Comparison of ENCODE assay signal across 23 cellular contexts in genomic region chr3:148866261-148866660, GRCh38. TPM values are rescaled to one million over a fixed set of nuclear protein-coding genes. Genes with fewer than 3 reads are reported as not detected.
A peak's percentile ranks its signal among the peaks of the same experiment; 100 is the strongest.
DNase-seq lines count a peak whose midpoint lies in the region; ATAC-seq and TF ChIP-seq lines count a peak whose summit lies in the region.
"Had no signal": no experiment of that assay in that cellular context is flagged by ENCODE, and none has a peak within 500 bp of the region (broad histone marks: within the 10 kb centered on the region; RNA-seq: fewer than 3 reads in every experiment).

No MANE protein-coding gene starts in this region.

- H3K36me3 ChIP-seq in SJSA1 (no peaks in the 10 kb centered on the region), upper lobe of left lung (no peaks in the 10 kb centered on the region)
- H3K36me3 ChIP-seq: BE2C, pancreas, uterus, WERI-Rb-1 had no signal

- H3K27me3 ChIP-seq in SJSA1 (replicated peaks), result no peaks in the 10 kb centered on the region
- no peaks in the 10 kb centered on the region for H3K27me3 ChIP-seq in upper lobe of left lung
- H3K27me3 ChIP-seq: BE2C, pancreas, uterus had no signal

- H3K4me1 ChIP-seq in SJSA1 (replicated peaks) (peaks cover 26% of the 10 kb centered on the region), upper lobe of left lung (no peaks in the 10 kb centered on the region)
- H3K4me1 ChIP-seq: BE2C, uterus had no signal

- peak overlapping the region; percentile 17 for H3K27ac ChIP-seq in SJSA1
- no peak overlapping the region for H3K27ac ChIP-seq in upper lobe of left lung
- H3K27ac ChIP-seq: coronary artery, pancreas, uterus, WERI-Rb-1 had no signal

- no peak for TF ChIP-seq POLR2A in upper lobe of left lung (IDR thresholded peaks at IDR 0.05)

- DNase-seq in ELR (ENCODE audit: low read depth) (peak; percentile 88), SJSA1 (ENCODE audit: low read depth in 1 of 2, low spot score in 2 of 2) (peak; percentile 64 to 73), foreskin fibroblast (peak; percentile 21 to 34), renal cortical epithelial cell (ENCODE audit: low read depth) (peak; percentile 47), head of caudate nucleus (no peak), posterior cingulate gyrus (no peak), upper lobe of left lung (no peak), RKO (ENCODE audit: low spot score) (no peak)
- DNase-seq: activated CD4-positive, alpha-beta memory T cell treated with anti-CD3 and anti-CD28 coated beads for 36 hours; activated naive CD4-positive, alpha-beta T cell; aorta; BE2C; Calu3; foreskin melanocyte; NCI-H1417 treated with DMSO at 0.1 percent for 48 hours; pancreas; RPMI8226; stimulated activated CD4-positive, alpha-beta T cell treated with anti-CD3 and anti-CD28 coated beads, Interleukin-4, amount 100 ng/mL, for 24 hours; T-cell; uterus; WERI-Rb-1 had no signal

- ATAC-seq in upper lobe of left lung (ENCODE audit: low FRiP score in 2 of 2), result no peak
- ATAC-seq: pancreas, T-cell had no signal

- H3K9me3 ChIP-seq in SJSA1 (replicated peaks) (no peaks in the 10 kb centered on the region), upper lobe of left lung (no peaks in the 10 kb centered on the region)
- H3K9me3 ChIP-seq: BE2C, pancreas, uterus had no signal

- 78 to 83% methylated on average over 4 of the region's 4 CpGs for WGBS in upper lobe of left lung, 2 donors

- TF ChIP-seq CTCF in foreskin fibroblast (IDR thresholded peaks at IDR 0.05; ENCODE audit: low read depth, low read length) (no peak), upper lobe of left lung (IDR thresholded peaks at IDR 0.05) (no peak)

- no peak for TF ChIP-seq EP300 in upper lobe of left lung (IDR thresholded peaks at IDR 0.05)

- H3K4me3 ChIP-seq in SJSA1, result no peak overlapping the region
- H3K4me3 ChIP-seq in foreskin fibroblast (ENCODE audit: low read depth in 1 of 2, low read length in 2 of 2), result no peak overlapping the region
- H3K4me3 ChIP-seq in upper lobe of left lung, result no peak overlapping the region
- H3K4me3 ChIP-seq: coronary artery, pancreas, skin epidermis, uterus had no signal

- intact Hi-C loops in head of caudate nucleus (cut with DNase I) (loop anchor here (10.0 kb wide), 1 partner anchor 141 kb away; no protein-coding TSS in a partner anchor), posterior cingulate gyrus (cut with DNase I) (no loop called here)

RNA-seq across cellular contexts. Expression of gene CPA3, which starts 1.2 kb away (rescaled TPM):
- 0.08 TPM in 1 of 2 replicates, not detected in the other for total RNA-seq in SJSA1 (2014; rRNA removed; shearing (Covaris generic))
- total RNA-seq in renal cortical epithelial cell, result not detected in 2 replicates
- total RNA-seq in upper lobe of left lung, result 10 to 100 TPM in 4 of 6 donors, 1 to 10 TPM in 2; 3.4 to 63.2 (median 35.6) TPM
- total RNA-seq: activated CD4-positive, alpha-beta memory T cell treated with anti-CD3 and anti-CD28 coated beads for 36 hours; Calu3 had no signal

RNA-seq across cellular contexts. Expression of gene CPB1, which starts 38.6 kb away (rescaled TPM):
- total RNA-seq in SJSA1 (2014; rRNA removed; shearing (Covaris generic)), result not detected in 2 replicates
- total RNA-seq in renal cortical epithelial cell (not detected in 2 replicates), upper lobe of left lung (10 to 100 TPM in 1 of 6 donors, 1 to 10 TPM in 1, not detected in 4; 5.6 to 11.3 TPM)
- total RNA-seq: activated CD4-positive, alpha-beta memory T cell treated with anti-CD3 and anti-CD28 coated beads for 36 hours; Calu3; uterus had no signal

Comparison
In these comparisons a context has a peak if more than half of its experiments do, and no peak if none do; other contexts are left out.
1. DNase-seq: peak in ELR (single experiment), SJSA1 (2 of 2), foreskin fibroblast (2 of 2) and renal cortical epithelial cell (single experiment); none in head of caudate nucleus (0 of 42), posterior cingulate gyrus (0 of 10), upper lobe of left lung (0 of 2) and RKO (single experiment).